ENCODE assay signal across 16 cellular contexts in the genomic region with DNA sequence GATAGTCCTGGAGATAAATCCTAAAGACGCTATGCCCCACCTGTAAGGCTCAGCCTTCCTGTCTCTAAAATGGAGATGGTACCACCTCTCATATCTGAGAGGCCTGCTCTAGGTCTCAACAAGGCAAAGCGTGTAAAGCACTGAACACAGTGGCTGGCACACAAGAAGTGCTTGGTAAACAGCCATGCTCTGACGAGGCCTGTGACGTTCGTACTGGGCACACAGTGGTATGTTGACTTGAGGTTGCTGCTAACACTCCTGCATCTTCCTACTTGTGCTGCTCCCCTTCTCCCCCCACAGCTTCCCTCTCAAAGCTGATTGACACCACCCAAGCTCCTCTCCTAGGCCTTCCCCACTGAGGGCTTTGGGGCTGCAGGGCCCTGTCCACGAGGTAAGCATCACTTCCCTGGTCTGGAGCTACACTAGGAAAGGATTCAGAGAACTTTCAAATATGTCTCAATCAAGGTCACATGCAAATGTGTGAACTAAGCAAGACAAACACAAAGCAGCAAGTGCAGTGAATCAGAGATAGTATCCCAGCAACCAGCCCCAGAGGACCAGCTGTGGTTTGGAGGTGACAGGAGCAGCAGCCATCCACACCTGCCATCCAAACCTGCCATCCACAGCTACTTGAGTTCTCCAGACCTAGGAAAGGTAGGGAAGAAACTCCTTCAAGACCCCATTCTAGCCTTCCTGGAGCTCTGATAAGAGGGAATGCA.
DNase-seq lines count a peak whose midpoint lies in the region; ATAC-seq and TF ChIP-seq lines count a peak whose summit lies in the region.
"Had no signal": no experiment of that assay in that cellular context is flagged by ENCODE, and none has a peak within 500 bp of the region (broad histone marks: within the 10 kb centered on the region; RNA-seq: fewer than 3 reads in every experiment).

No MANE protein-coding gene starts in this region.

- in situ Hi-C loops in gastrocnemius medialis (cut with MboI; ENCODE audit: low sequenced_read_pairs in 4 of 4), result no loop called here

- peaks cover 70% of the 10 kb centered on the region for H3K4me1 Mint-ChIP-seq in memory B cell
- no peaks in the 10 kb centered on the region for H3K4me1 Mint-ChIP-seq in activated CD4-positive, alpha-beta T cell treated with anti-CD3 and anti-CD28 coated beads, Interleukin-2, amount 10 ng/mL, durations not matched to agents 7 days and 5 days
- H3K4me1 Mint-ChIP-seq in chondrocyte (ENCODE audit: low read depth), result peaks cover 14% of the 10 kb centered on the region
- H3K4me1 Mint-ChIP-seq in immature natural killer cell, result no peaks in the 10 kb centered on the region

- peak overlapping the region; percentile 76 for H3K27ac Mint-ChIP-seq in memory B cell
- H3K27ac Mint-ChIP-seq in activated CD4-positive, alpha-beta T cell treated with anti-CD3 and anti-CD28 coated beads, Interleukin-2, amount 10 ng/mL, durations not matched to agents 7 days and 5 days, result no peak overlapping the region
- H3K27ac Mint-ChIP-seq in chondrocyte (ENCODE audit: unreplicated experiment), result no peak overlapping the region
- no peak overlapping the region for H3K27ac Mint-ChIP-seq in immature natural killer cell
- H3K27ac Mint-ChIP-seq: naive thymus-derived CD4-positive, alpha-beta T cell had no signal

- H3K4me3 Mint-ChIP-seq in memory B cell, result peak overlapping the region; percentile 4
- H3K4me3 Mint-ChIP-seq in activated CD4-positive, alpha-beta T cell treated with anti-CD3 and anti-CD28 coated beads, Interleukin-2, amount 10 ng/mL, durations not matched to agents 7 days and 5 days, result no peak overlapping the region
- H3K4me3 Mint-ChIP-seq in chondrocyte (ENCODE audit: unreplicated experiment), result no peak overlapping the region
- no peak overlapping the region for H3K4me3 Mint-ChIP-seq in immature natural killer cell
- H3K4me3 Mint-ChIP-seq: naive thymus-derived CD4-positive, alpha-beta T cell had no signal

- H3K27me3 ChIP-seq in BLaER1 treated with 17β-estradiol and CSF1 and Interleukin-3, amounts not matched to agents 10 nM and 100 nM, result no peaks in the 10 kb centered on the region; a peak in 1 of 22 replicates
- no peaks in the 10 kb centered on the region for H3K27me3 ChIP-seq in gastrocnemius medialis
- H3K27me3 ChIP-seq: dorsolateral prefrontal cortex, heart right ventricle had no signal

- peaks cover 61% of the 10 kb centered on the region for H3K36me3 Mint-ChIP-seq in memory B cell
- no peaks in the 10 kb centered on the region for H3K36me3 Mint-ChIP-seq in activated CD4-positive, alpha-beta T cell treated with anti-CD3 and anti-CD28 coated beads, Interleukin-2, amount 10 ng/mL, durations not matched to agents 7 days and 5 days (ENCODE audit: low read depth)
- H3K36me3 Mint-ChIP-seq in chondrocyte (ENCODE audit: low read depth), result peaks cover 14% of the 10 kb centered on the region
- no peaks in the 10 kb centered on the region for H3K36me3 Mint-ChIP-seq in immature natural killer cell

- H3K4me1 ChIP-seq in BLaER1 treated with 17β-estradiol and CSF1 and Interleukin-3, amounts not matched to agents 10 nM and 100 nM, result peaks cover 33 to 50% (median 43%) of the 10 kb centered on the region in 10 experiments
- H3K4me1 ChIP-seq in gastrocnemius medialis, result peaks cover 0 to 3% of the 10 kb centered on the region in 2 donors

- no peak overlapping the region for H3K4me3 ChIP-seq in BLaER1 treated with 17β-estradiol and CSF1 and Interleukin-3, amounts not matched to agents 10 nM and 100 nM
- H3K4me3 ChIP-seq in gastrocnemius medialis, result no peak overlapping the region
- H3K4me3 ChIP-seq: dorsolateral prefrontal cortex, heart right ventricle had no signal

- CTCF ChIA-PET in activated CD4-positive, alpha-beta T cell treated with anti-CD3 and anti-CD28 coated beads, Interleukin-2, amount 10 ng/mL, durations not matched to agents 7 days and 5 days (lab: Charles Lee), result no interaction called here

- intact Hi-C loops in gastrocnemius medialis (cut with DNase I; ENCODE audit: low total_unique reads), result no loop called here

- ATAC-seq in HG02610 (IDR thresholded peaks at IDR 0.05; ENCODE audit: unreplicated experiment) (peak; percentile 53), memory B cell (ENCODE audit: low read depth) (peak; percentile 49), gastrocnemius medialis (no peak)
- ATAC-seq: esophagus mucosa; left cardiac atrium; naive thymus-derived CD4-positive, alpha-beta T cell had no signal

- H4K20me1 ChIP-seq in BLaER1 treated with 17β-estradiol and CSF1 and Interleukin-3, amounts not matched to agents 10 nM and 100 nM, result no peaks in the 10 kb centered on the region; a peak in 1 of 22 replicates

- no peaks in the 10 kb centered on the region for H3K27me3 Mint-ChIP-seq in memory B cell
- no peaks in the 10 kb centered on the region for H3K27me3 Mint-ChIP-seq in activated CD4-positive, alpha-beta T cell treated with anti-CD3 and anti-CD28 coated beads, Interleukin-2, amount 10 ng/mL, durations not matched to agents 7 days and 5 days
- H3K27me3 Mint-ChIP-seq in chondrocyte (ENCODE audit: low read depth), result no peaks in the 10 kb centered on the region
- H3K27me3 Mint-ChIP-seq in immature natural killer cell (ENCODE audit: low read depth in 3 of 3), result peaks cover 0 to 5% (median 1%) of the 10 kb centered on the region in 3 donors

- H3K9me3 Mint-ChIP-seq in memory B cell (peaks cover 4% of the 10 kb centered on the region), chondrocyte (ENCODE audit: low read depth) (peaks cover 17% of the 10 kb centered on the region), immature natural killer cell (peaks cover 0 to 3% (median 0%) of the 10 kb centered on the region in 6 donors)
- no peaks in the 10 kb centered on the region for H3K9me3 Mint-ChIP-seq in activated CD4-positive, alpha-beta T cell treated with anti-CD3 and anti-CD28 coated beads, Interleukin-2, amount 10 ng/mL, durations not matched to agents 7 days and 5 days

- no peak overlapping the region for H3K27ac ChIP-seq in BLaER1 treated with 17β-estradiol and CSF1 and Interleukin-3, amounts not matched to agents 10 nM and 100 nM
- H3K27ac ChIP-seq in gastrocnemius medialis, result no peak overlapping the region
- H3K27ac ChIP-seq: heart right ventricle had no signal

- no peak for TF ChIP-seq CTCF in gastrocnemius medialis (IDR thresholded peaks at IDR 0.05 in 4 of 5, conservative IDR thresholded peaks at IDR 0.05 in 1 of 5)
- no peak for TF ChIP-seq CTCF in chondrocyte (IDR thresholded peaks at IDR 0.05)

- H3K4me2 ChIP-seq in BLaER1 treated with 17β-estradiol and CSF1 and Interleukin-3, amounts not matched to agents 10 nM and 100 nM, result peak overlapping the region; percentile 24 to 92 (median 78); a peak in 21 of 22 replicates

- H3K9me3 ChIP-seq in BLaER1 treated with 17β-estradiol and CSF1 and Interleukin-3, amounts not matched to agents 10 nM and 100 nM (replicated peaks in 1 of 11), result peaks cover 0 to 11% (median 6%) of the 10 kb centered on the region in 11 experiments; a peak in 4 of 22 replicates
- no peaks in the 10 kb centered on the region for H3K9me3 ChIP-seq in gastrocnemius medialis

- POLR2A ChIA-PET in activated CD4-positive, alpha-beta T cell treated with anti-CD3 and anti-CD28 coated beads, Interleukin-2, amount 10 ng/mL, durations not matched to agents 7 days and 5 days (lab: Charles Lee), result no interaction called here

- TF ChIP-seq POLR2A in gastrocnemius medialis (IDR thresholded peaks at IDR 0.05), result no peak

- no peak overlapping the region for H3K9ac ChIP-seq in BLaER1 treated with 17β-estradiol and CSF1 and Interleukin-3, amounts not matched to agents 10 nM and 100 nM

- H3K36me3 ChIP-seq in BLaER1 treated with 17β-estradiol and CSF1 and Interleukin-3, amounts not matched to agents 10 nM and 100 nM, result no peaks in the 10 kb centered on the region
- H3K36me3 ChIP-seq in gastrocnemius medialis, result no peaks in the 10 kb centered on the region
- H3K36me3 ChIP-seq: heart right ventricle had no signal

- peak; percentile 8 for DNase-seq in OCI-M1 (lab: John Stamatoyannopoulos, UW)
- DNase-seq in memory B cell (ENCODE audit: low spot score in 2 of 2), result no peak
- no peak for DNase-seq in activated CD4-positive, alpha-beta T cell treated with anti-CD3 and anti-CD28 coated beads, Interleukin-2, amount 10 ng/mL, durations not matched to agents 7 days and 5 days
- DNase-seq in gastrocnemius medialis, result no peak
- no peak for DNase-seq in chondrocyte (ENCODE audit: low spot score)
- DNase-seq in immature natural killer cell, result no peak
- DNase-seq: activated CD4-positive, CD25-positive, alpha-beta regulatory T cell treated with anti-CD3 and anti-CD28 coated beads, Interleukin-2, amount 50 U/mL, for 72 hours; activated naive CD4-positive, alpha-beta T cell; heart right ventricle; left cardiac atrium; naive thymus-derived CD4-positive, alpha-beta T cell; NCI-H2081 treated with DMSO at 0.1 percent for 48 hours had no signal

Comparison
In these comparisons a context has a peak if more than half of its experiments do, and no peak if none do; other contexts are left out.
1. ATAC-seq: peak in HG02610 (single experiment) and memory B cell (single experiment); none in gastrocnemius medialis (0 of 2).